In genomic region chr16:84423416-84423837, GRCh38 we compare ENCODE assay signal across 1 cellular context.
A peak's percentile ranks its signal among the peaks of the same experiment; 100 is the strongest.
TF ChIP-seq lines count a peak whose summit lies in the region.

No MANE protein-coding gene starts in this region.

TF ChIP-seq in K562, 482 proteins besides CTCF, POLR2A, EP300 and RAD21 (continued from another document):
- TF ChIP-seq MLX (CRISPR knock-in tag; conservative IDR thresholded peaks at IDR 0.05) (no peak), ZNF280B (CRISPR knock-in tag; IDR thresholded peaks at IDR 0.05) (no peak), ELF2 (CRISPR knock-in tag; IDR thresholded peaks at IDR 0.05) (peak; percentile 90), MTF1 (CRISPR knock-in tag; IDR thresholded peaks at IDR 0.05; ENCODE audit: borderline replicate concordance) (0 out of 2 replicates have a peak, but pooled peaks have one; percentile 41), CEBPB (tag; IDR thresholded peaks at IDR 0.05) (peak; percentile 46; the same call in 1 of the 2 replicates), TAF7 (tag; IDR thresholded peaks at IDR 0.05) (no peak; the same call in 1 of the 2 replicates), ELF4 (CRISPR knock-in tag; IDR thresholded peaks at IDR 0.05) (no peak), CBX3 (IDR thresholded peaks at IDR 0.05; ENCODE audit: borderline replicate concordance in 1 of 2, low read length in 2 of 2) (peak in 1 of 2 experiments; percentile 98; a peak in 2 of 3 replicates), ZNF407 (IDR thresholded peaks at IDR 0.05; ENCODE audit: low read depth) (no peak), RNF2 (IDR thresholded peaks at IDR 0.05) (no peak), CTBP1 (IDR thresholded peaks at IDR 0.05; ENCODE audit: borderline replicate concordance) (peak; percentile 46; the same call in 1 of the 2 replicates), PTRF (tag; IDR thresholded peaks at IDR 0.05) (peak; percentile 57; the same call in 1 of the 2 replicates), EHMT2 (IDR thresholded peaks at IDR 0.05) (peak; percentile 100), ESRRA (IDR thresholded peaks at IDR 0.05; ENCODE audit: borderline replicate concordance, low read depth) (peak; percentile 41), BRD4 (IDR thresholded peaks at IDR 0.05) (peak; percentile 80; the same call in 1 of the 2 replicates), CGGBP1 (CRISPR knock-in tag; IDR thresholded peaks at IDR 0.05) (no peak), NFRKB (IDR thresholded peaks at IDR 0.05; ENCODE audit: low read depth) (peak; percentile 94), RERE (CRISPR knock-in tag; IDR thresholded peaks at IDR 0.05; ENCODE audit: borderline replicate concordance) (no peak), ZNF507 (tag; conservative IDR thresholded peaks at IDR 0.05) (no peak), PHF8 (IDR thresholded peaks at IDR 0.05; ENCODE audit: borderline replicate concordance, low read length) (peak; percentile 19; the same call in 1 of the 2 replicates), RFX7 (CRISPR knock-in tag; IDR thresholded peaks at IDR 0.05) (no peak), BMI1 (IDR thresholded peaks at IDR 0.05; ENCODE audit: low read length) (no peak), NR2C1 (IDR thresholded peaks at IDR 0.05) (peak; percentile 40), NR2C1 (tag; IDR thresholded peaks at IDR 0.05) (peak; percentile 81), TCFL5 (CRISPR knock-in tag; conservative IDR thresholded peaks at IDR 0.05) (no peak), NCOA4 (IDR thresholded peaks at IDR 0.05; ENCODE audit: partially characterized antibody) (no peak), ZNF197 (CRISPR knock-in tag; IDR thresholded peaks at IDR 0.05; ENCODE audit: low read depth) (peak; percentile 97), HDAC6 (IDR thresholded peaks at IDR 0.05; ENCODE audit: low read depth, low read length) (no peak), MYC (IDR thresholded peaks at IDR 0.05; ENCODE audit: low read depth, low read length) (peak; percentile 24; the same call in 1 of the 2 replicates), MYC (CRISPR knock-in tag; IDR thresholded peaks at IDR 0.05; ENCODE audit: borderline replicate concordance, low read depth) (no peak), THRB (CRISPR knock-in tag; conservative IDR thresholded peaks at IDR 0.05) (peak; percentile 90), PREB (CRISPR knock-in tag; IDR thresholded peaks at IDR 0.05) (no peak), ZNF143 (CRISPR knock-in tag; IDR thresholded peaks at IDR 0.05) (peak; percentile 90), TEAD4 (IDR thresholded peaks at IDR 0.05; ENCODE audit: low read length) (peak; percentile 60), TEAD4 (CRISPR knock-in tag; IDR thresholded peaks at IDR 0.05; ENCODE audit: borderline replicate concordance) (no peak), MEF2A (IDR thresholded peaks at IDR 0.05; ENCODE audit: control insufficient read depth, low read depth, low read length) (no peak), VEZF1 (CRISPR knock-in tag; IDR thresholded peaks at IDR 0.05) (peak; percentile 47), CXXC5 (CRISPR knock-in tag; IDR thresholded peaks at IDR 0.05) (peak; percentile 66), HMGXB4 (CRISPR knock-in tag; IDR thresholded peaks at IDR 0.05) (no peak), NR1H2 (CRISPR knock-in tag; IDR thresholded peaks at IDR 0.05) (no peak)
TF ChIP-seq in K562: peak in this region for 107.
